1 cellular context compared by ENCODE assay signal in the genomic region with DNA sequence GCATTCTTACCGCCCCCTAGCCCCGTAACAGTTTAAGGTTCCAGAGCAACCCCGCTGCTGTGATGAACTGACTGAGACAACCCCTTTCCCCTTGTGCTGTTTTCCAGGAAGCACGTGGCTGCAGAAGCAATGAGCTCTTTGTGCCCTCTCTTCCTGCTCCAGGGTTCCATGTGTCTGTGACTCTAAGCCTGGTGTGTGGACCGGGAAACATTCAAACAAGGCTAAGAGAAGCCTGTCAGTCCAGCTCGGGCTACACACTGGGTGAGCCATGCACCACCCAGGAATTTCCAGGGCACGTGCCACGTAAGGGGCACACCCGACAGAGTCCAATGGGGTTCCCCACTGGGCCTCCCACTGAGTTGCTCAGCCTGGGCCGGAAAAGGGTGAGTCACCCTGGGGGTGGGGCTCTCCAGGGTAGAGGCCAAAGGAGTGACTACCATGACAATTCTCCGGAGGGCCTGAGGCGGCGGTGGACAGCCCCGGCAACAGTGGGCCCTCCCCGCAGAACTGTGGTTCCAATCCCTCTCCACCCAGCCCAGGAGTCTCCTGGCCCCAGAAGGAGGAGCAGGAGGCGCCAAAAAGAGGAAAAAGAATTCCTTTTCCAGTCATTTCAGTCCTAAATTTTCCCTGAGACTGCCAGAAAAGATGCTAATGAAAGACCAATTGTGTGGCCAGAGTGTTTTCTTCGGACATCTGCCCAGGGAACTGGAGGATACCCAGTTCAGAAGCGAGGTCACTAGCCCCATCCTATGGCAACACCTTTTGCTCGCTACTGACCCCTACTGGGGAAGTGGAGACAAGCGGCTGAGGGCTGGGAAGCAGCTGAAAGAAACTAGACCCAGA.
TF ChIP-seq lines count a peak whose summit lies in the region.

No MANE protein-coding gene starts in this region.

TF ChIP-seq in HepG2, 621 proteins besides CTCF, POLR2A, EP300 and RAD21 (continued from another document and continues in another):
- TF ChIP-seq, protein P1, sequence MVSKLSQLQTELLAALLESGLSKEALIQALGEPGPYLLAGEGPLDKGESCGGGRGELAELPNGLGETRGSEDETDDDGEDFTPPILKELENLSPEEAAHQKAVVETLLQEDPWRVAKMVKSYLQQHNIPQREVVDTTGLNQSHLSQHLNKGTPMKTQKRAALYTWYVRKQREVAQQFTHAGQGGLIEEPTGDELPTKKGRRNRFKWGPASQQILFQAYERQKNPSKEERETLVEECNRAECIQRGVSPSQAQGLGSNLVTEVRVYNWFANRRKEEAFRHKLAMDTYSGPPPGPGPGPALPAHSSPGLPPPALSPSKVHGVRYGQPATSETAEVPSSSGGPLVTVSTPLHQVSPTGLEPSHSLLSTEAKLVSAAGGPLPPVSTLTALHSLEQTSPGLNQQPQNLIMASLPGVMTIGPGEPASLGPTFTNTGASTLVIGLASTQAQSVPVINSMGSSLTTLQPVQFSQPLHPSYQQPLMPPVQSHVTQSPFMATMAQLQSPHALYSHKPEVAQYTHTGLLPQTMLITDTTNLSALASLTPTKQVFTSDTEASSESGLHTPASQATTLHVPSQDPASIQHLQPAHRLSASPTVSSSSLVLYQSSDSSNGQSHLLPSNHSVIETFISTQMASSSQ (IDR thresholded peaks at IDR 0.05; ENCODE audit: low read depth), result no peak
- TF ChIP-seq, protein P1 (CRISPR knock-in tag; IDR thresholded peaks at IDR 0.05; ENCODE audit: borderline replicate concordance), result no peak
- TF ChIP-seq, protein P2, sequence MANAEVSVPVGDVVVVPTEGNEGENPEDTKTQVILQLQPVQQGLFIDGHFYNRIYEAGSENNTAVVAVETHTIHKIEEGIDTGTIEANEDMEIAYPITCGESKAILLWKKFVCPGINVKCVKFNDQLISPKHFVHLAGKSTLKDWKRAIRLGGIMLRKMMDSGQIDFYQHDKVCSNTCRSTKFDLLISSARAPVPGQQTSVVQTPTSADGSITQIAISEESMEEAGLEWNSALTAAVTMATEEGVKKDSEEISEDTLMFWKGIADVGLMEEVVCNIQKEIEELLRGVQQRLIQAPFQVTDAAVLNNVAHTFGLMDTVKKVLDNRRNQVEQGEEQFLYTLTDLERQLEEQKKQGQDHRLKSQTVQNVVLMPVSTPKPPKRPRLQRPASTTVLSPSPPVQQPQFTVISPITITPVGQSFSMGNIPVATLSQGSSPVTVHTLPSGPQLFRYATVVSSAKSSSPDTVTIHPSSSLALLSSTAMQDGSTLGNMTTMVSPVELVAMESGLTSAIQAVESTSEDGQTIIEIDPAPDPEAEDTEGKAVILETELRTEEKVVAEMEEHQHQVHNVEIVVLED (CRISPR knock-in tag; IDR thresholded peaks at IDR 0.05; ENCODE audit: borderline replicate concordance), result peak; percentile 57; the same call in 1 of the 2 replicates
- TF ChIP-seq SAFB2 (CRISPR knock-in tag; IDR thresholded peaks at IDR 0.05; ENCODE audit: borderline replicate concordance, low read depth) (no peak), MXI1 (IDR thresholded peaks at IDR 0.05; ENCODE audit: borderline replicate concordance, low read depth, low read length) (peak; percentile 82), CEBPG (CRISPR knock-in tag; IDR thresholded peaks at IDR 0.05) (no peak; the same call in 1 of the 2 replicates), CREM (IDR thresholded peaks at IDR 0.05) (no peak; the same call in 1 of the 2 replicates), CREM (CRISPR knock-in tag; IDR thresholded peaks at IDR 0.05) (no peak), ZNF44 (CRISPR knock-in tag; IDR thresholded peaks at IDR 0.05) (no peak), NBN (conservative IDR thresholded peaks at IDR 0.05) (no peak), SMARCE1 (IDR thresholded peaks at IDR 0.05; ENCODE audit: borderline replicate concordance) (no peak), ZNF205 (CRISPR knock-in tag; IDR thresholded peaks at IDR 0.05) (peak; percentile 65; the same call in 1 of the 2 replicates), ZNF782 (CRISPR knock-in tag; IDR thresholded peaks at IDR 0.05; ENCODE audit: borderline replicate concordance) (no peak), GTF3A (CRISPR knock-in tag; conservative IDR thresholded peaks at IDR 0.05) (no peak), THAP11 (CRISPR knock-in tag; IDR thresholded peaks at IDR 0.05) (peak; percentile 59), ZNF296 (CRISPR knock-in tag; conservative IDR thresholded peaks at IDR 0.05) (no peak), CCDC6 (CRISPR knock-in tag; IDR thresholded peaks at IDR 0.05) (peak; percentile 41), SRSF1 (optimal IDR thresholded peaks at IDR 0.05; ENCODE audit: low read depth, low read length) (peak; percentile 53), ZNF570 (CRISPR knock-in tag; IDR thresholded peaks at IDR 0.05; ENCODE audit: borderline replicate concordance) (no peak), AGO1 (IDR thresholded peaks at IDR 0.05; ENCODE audit: low read depth, low read length, poor library complexity, severe bottlenecking) (no peak), NR2F6 (IDR thresholded peaks at IDR 0.05) (no peak; the same call in 1 of the 2 replicates), NR2F6 (CRISPR knock-in tag; IDR thresholded peaks at IDR 0.05) (peak; percentile 48)
- TF ChIP-seq, protein P3, sequence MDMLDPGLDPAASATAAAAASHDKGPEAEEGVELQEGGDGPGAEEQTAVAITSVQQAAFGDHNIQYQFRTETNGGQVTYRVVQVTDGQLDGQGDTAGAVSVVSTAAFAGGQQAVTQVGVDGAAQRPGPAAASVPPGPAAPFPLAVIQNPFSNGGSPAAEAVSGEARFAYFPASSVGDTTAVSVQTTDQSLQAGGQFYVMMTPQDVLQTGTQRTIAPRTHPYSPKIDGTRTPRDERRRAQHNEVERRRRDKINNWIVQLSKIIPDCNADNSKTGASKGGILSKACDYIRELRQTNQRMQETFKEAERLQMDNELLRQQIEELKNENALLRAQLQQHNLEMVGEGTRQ (IDR thresholded peaks at IDR 0.05; ENCODE audit: low read depth, low read length), result no peak
- TF ChIP-seq, protein P3 (CRISPR knock-in tag; IDR thresholded peaks at IDR 0.05; ENCODE audit: borderline replicate concordance), result peak; percentile 57; the same call in 1 of the 2 replicates
- TF ChIP-seq, protein P4, sequence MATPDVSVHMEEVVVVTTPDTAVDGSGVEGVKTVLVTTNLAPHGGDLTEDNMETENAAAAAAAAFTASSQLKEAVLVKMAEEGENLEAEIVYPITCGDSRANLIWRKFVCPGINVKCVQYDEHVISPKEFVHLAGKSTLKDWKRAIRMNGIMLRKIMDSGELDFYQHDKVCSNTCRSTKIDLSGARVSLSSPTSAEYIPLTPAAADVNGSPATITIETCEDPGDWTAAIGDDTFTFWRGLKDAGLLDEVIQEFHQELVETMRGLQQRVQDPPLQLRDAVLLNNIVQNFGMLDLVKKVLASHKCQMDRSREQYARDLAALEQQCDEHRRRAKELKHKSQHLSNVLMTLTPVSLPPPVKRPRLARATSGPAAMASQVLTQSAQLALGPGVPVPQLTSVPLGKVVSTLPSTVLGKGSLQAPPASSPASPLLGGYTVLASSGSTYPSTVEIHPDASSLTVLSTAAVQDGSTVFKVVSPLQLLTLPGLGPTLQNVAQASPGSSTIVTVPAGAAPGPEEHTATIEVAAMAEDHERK (CRISPR knock-in tag; IDR thresholded peaks at IDR 0.05; ENCODE audit: low read depth), result no peak
- TF ChIP-seq, protein P5, sequence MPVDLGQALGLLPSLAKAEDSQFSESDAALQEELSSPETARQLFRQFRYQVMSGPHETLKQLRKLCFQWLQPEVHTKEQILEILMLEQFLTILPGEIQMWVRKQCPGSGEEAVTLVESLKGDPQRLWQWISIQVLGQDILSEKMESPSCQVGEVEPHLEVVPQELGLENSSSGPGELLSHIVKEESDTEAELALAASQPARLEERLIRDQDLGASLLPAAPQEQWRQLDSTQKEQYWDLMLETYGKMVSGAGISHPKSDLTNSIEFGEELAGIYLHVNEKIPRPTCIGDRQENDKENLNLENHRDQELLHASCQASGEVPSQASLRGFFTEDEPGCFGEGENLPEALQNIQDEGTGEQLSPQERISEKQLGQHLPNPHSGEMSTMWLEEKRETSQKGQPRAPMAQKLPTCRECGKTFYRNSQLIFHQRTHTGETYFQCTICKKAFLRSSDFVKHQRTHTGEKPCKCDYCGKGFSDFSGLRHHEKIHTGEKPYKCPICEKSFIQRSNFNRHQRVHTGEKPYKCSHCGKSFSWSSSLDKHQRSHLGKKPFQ (CRISPR knock-in tag; IDR thresholded peaks at IDR 0.05; ENCODE audit: insufficient replicate concordance), result peak; percentile 65
- TF ChIP-seq, protein P6, sequence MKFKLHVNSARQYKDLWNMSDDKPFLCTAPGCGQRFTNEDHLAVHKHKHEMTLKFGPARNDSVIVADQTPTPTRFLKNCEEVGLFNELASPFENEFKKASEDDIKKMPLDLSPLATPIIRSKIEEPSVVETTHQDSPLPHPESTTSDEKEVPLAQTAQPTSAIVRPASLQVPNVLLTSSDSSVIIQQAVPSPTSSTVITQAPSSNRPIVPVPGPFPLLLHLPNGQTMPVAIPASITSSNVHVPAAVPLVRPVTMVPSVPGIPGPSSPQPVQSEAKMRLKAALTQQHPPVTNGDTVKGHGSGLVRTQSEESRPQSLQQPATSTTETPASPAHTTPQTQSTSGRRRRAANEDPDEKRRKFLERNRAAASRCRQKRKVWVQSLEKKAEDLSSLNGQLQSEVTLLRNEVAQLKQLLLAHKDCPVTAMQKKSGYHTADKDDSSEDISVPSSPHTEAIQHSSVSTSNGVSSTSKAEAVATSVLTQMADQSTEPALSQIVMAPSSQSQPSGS (CRISPR knock-in tag; IDR thresholded peaks at IDR 0.05), result peak; percentile 67
- TF ChIP-seq, protein P7, sequence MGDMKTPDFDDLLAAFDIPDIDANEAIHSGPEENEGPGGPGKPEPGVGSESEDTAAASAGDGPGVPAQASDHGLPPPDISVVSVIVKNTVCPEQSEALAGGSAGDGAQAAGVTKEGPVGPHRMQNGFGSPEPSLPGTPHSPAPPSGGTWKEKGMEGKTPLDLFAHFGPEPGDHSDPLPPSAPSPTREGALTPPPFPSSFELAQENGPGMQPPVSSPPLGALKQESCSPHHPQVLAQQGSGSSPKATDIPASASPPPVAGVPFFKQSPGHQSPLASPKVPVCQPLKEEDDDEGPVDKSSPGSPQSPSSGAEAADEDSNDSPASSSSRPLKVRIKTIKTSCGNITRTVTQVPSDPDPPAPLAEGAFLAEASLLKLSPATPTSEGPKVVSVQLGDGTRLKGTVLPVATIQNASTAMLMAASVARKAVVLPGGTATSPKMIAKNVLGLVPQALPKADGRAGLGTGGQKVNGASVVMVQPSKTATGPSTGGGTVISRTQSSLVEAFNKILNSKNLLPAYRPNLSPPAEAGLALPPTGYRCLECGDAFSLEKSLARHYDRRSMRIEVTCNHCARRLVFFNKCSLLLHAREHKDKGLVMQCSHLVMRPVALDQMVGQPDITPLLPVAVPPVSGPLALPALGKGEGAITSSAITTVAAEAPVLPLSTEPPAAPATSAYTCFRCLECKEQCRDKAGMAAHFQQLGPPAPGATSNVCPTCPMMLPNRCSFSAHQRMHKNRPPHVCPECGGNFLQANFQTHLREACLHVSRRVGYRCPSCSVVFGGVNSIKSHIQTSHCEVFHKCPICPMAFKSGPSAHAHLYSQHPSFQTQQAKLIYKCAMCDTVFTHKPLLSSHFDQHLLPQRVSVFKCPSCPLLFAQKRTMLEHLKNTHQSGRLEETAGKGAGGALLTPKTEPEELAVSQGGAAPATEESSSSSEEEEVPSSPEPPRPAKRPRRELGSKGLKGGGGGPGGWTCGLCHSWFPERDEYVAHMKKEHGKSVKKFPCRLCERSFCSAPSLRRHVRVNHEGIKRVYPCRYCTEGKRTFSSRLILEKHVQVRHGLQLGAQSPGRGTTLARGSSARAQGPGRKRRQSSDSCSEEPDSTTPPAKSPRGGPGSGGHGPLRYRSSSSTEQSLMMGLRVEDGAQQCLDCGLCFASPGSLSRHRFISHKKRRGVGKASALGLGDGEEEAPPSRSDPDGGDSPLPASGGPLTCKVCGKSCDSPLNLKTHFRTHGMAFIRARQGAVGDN (CRISPR knock-in tag; IDR thresholded peaks at IDR 0.05), result peak; percentile 98
- TF ChIP-seq, protein P8, sequence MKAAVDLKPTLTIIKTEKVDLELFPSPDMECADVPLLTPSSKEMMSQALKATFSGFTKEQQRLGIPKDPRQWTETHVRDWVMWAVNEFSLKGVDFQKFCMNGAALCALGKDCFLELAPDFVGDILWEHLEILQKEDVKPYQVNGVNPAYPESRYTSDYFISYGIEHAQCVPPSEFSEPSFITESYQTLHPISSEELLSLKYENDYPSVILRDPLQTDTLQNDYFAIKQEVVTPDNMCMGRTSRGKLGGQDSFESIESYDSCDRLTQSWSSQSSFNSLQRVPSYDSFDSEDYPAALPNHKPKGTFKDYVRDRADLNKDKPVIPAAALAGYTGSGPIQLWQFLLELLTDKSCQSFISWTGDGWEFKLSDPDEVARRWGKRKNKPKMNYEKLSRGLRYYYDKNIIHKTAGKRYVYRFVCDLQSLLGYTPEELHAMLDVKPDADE (CRISPR knock-in tag; IDR thresholded peaks at IDR 0.05), result 0 out of 2 replicates have a peak, but pooled peaks have one; percentile 78
